In the genomic region with DNA sequence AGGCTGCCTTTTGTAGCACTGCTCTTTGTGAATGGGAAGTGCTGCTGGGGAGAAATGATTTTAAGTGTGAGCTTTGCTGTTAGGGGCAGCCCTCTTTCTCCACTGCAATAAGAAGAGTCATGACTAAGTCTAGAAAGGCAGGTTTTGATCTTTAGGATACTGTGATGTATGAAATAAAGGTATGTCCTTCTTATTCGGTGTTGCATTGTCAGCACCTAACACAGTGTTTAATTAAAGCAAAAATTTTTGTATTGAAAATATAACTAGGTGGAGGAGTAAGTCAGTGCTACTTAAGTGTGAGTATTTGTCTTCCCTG, we compare ENCODE assay signal across 9 cellular contexts.
DNase-seq lines count a peak whose midpoint lies in the region; ATAC-seq and TF ChIP-seq lines count a peak whose summit lies in the region.
"Had no signal": no experiment of that assay in that cellular context is flagged by ENCODE, and none has a peak within 500 bp of the region (broad histone marks: within the 10 kb centered on the region; RNA-seq: fewer than 3 reads in every experiment).

No MANE protein-coding gene starts in this region.

- H3K4me1 ChIP-seq in stomach, result peaks cover 60 to 66% (median 64%) of the 10 kb centered on the region in 4 donors

- no peak overlapping the region for H3K4me3 ChIP-seq in stomach

- TF ChIP-seq POLR2A in stomach (IDR thresholded peaks at IDR 0.05), result no peak

- peak overlapping the region; percentile 58 for H3K27ac Mint-ChIP-seq in T-helper 2 cell treated with Interferon-gamma antibody and Interleukin-4, amounts not matched to agents 5 μg/mL and 100 μg/mL, for 36 hours
- peak overlapping the region; percentile 12 to 90 (median 58) for H3K27ac Mint-ChIP-seq in immature natural killer cell

- peaks cover 16% of the 10 kb centered on the region for H3K36me3 Mint-ChIP-seq in T-helper 2 cell treated with Interferon-gamma antibody and Interleukin-4, amounts not matched to agents 5 μg/mL and 100 μg/mL, for 36 hours (ENCODE audit: low read depth)
- peaks cover 0 to 2% (median 0%) of the 10 kb centered on the region in 3 donors for H3K36me3 Mint-ChIP-seq in immature natural killer cell

- H3K27ac ChIP-seq in stomach, result peak overlapping the region; percentile 77 to 92 (median 84)

- H3K27me3 ChIP-seq in stomach, result no peaks in the 10 kb centered on the region

- intact Hi-C loops in stomach (cut with DNase I; ENCODE audit: low total_unique reads), result no loop called here

- DNase-seq in T-helper 2 cell treated with Interferon-gamma antibody and Interleukin-4, amounts not matched to agents 5 μg/mL and 100 μg/mL, for 36 hours (ENCODE audit: low spot score), result no peak
- DNase-seq in immature natural killer cell (no peak), stomach (no peak), NCI-H146 treated with DMSO at 0.1 percent for 48 hours (lab: John Stamatoyannopoulos, UW; ENCODE audit: unreplicated experiment) (no peak), RKO (ENCODE audit: low spot score) (no peak)
- DNase-seq: activated CD4-positive, alpha-beta T cell treated with anti-CD3 and anti-CD28 coated beads, Interleukin-2, amount 50 U/mL, for 1 hour; cerebellar nuclear complex had no signal

- H3K9me3 Mint-ChIP-seq in T-helper 2 cell treated with Interferon-gamma antibody and Interleukin-4, amounts not matched to agents 5 μg/mL and 100 μg/mL, for 36 hours, result no peaks in the 10 kb centered on the region
- no peaks in the 10 kb centered on the region for H3K9me3 Mint-ChIP-seq in immature natural killer cell

- no peaks in the 10 kb centered on the region for H3K9me3 ChIP-seq in stomach

- peaks cover 50% of the 10 kb centered on the region for H3K4me1 Mint-ChIP-seq in T-helper 2 cell treated with Interferon-gamma antibody and Interleukin-4, amounts not matched to agents 5 μg/mL and 100 μg/mL, for 36 hours (ENCODE audit: low read depth)
- H3K4me1 Mint-ChIP-seq in immature natural killer cell, result peaks cover 43 to 60% of the 10 kb centered on the region in 2 donors

- TF ChIP-seq CTCF in stomach (IDR thresholded peaks at IDR 0.05), result no peak

- ATAC-seq in GM19452 (IDR thresholded peaks at IDR 0.05; ENCODE audit: unreplicated experiment), result peak; percentile 26
- ATAC-seq in HG03045 (IDR thresholded peaks at IDR 0.05; ENCODE audit: unreplicated experiment), result no peak

- H3K27me3 Mint-ChIP-seq in T-helper 2 cell treated with Interferon-gamma antibody and Interleukin-4, amounts not matched to agents 5 μg/mL and 100 μg/mL, for 36 hours (ENCODE audit: low read depth), result no peaks in the 10 kb centered on the region
- H3K27me3 Mint-ChIP-seq in immature natural killer cell (ENCODE audit: low read depth in 3 of 3), result peaks cover 0 to 3% (median 2%) of the 10 kb centered on the region in 3 donors

- WGBS in stomach, 5 donors, result 35 to 58% (median 50%) methylated on average over 1 of the region's 1 CpG

- no peak for TF ChIP-seq EP300 in stomach (IDR thresholded peaks at IDR 0.05)

- H3K4me3 Mint-ChIP-seq in T-helper 2 cell treated with Interferon-gamma antibody and Interleukin-4, amounts not matched to agents 5 μg/mL and 100 μg/mL, for 36 hours, result peak overlapping the region; percentile 61
- H3K4me3 Mint-ChIP-seq in immature natural killer cell, result peak overlapping the region in 4 of 5 donors; percentile 4 to 15 (median 10)

- no peaks in the 10 kb centered on the region for H3K36me3 ChIP-seq in stomach
